ENCODE assay signal across 19 cellular contexts in genomic region chr5:142794527-142794926, GRCh38.
"Had no signal": no experiment of that assay in that cellular context is flagged by ENCODE, and none has a peak within 500 bp of the region (broad histone marks: within the 10 kb centered on the region; RNA-seq: fewer than 3 reads in every experiment).

No MANE protein-coding gene starts in this region.

- DNase-seq: activated CD4-positive, alpha-beta memory T cell treated with anti-CD3 and anti-CD28 coated beads for 36 hours; activated CD8-positive, alpha-beta memory T cell treated with anti-CD3 and anti-CD28 coated beads, Interleukin-2, amount 50 U/mL, for 4 hours; activated naive CD4-positive, alpha-beta T cell; activated naive CD8-positive, alpha-beta T cell treated with anti-CD3 and anti-CD28 coated beads, Interleukin-2, amount 50 U/mL, for 24 hours; activated T-cell treated with anti-CD3 and anti-CD28 coated beads, Interleukin-2, amount 50 U/mL, for 72 hours; effector memory CD4-positive, alpha-beta T cell; gastrocnemius medialis; naive thymus-derived CD8-positive, alpha-beta T cell; occipital lobe; sigmoid colon; stimulated activated CD4-positive, alpha-beta T cell treated with anti-CD3 and anti-CD28 coated beads, Interleukin-4, amount 100 ng/mL, for 1 hour; stimulated activated CD8-positive, alpha-beta memory T cell treated with anti-CD3 and anti-CD28 coated beads, Interleukin-4, amount 100 ng/mL, for 48 hours; stomach; T1000 had no signal

- H3K4me3 ChIP-seq: ascending aorta, gastrocnemius medialis, hepatocyte, lung, prostate gland, sigmoid colon, stomach had no signal

- H3K9me3 ChIP-seq: ascending aorta, gastrocnemius medialis, prostate gland, sigmoid colon, stomach had no signal

- H3K4me3 Mint-ChIP-seq: activated CD4-positive, alpha-beta memory T cell treated with anti-CD3 and anti-CD28 coated beads for 36 hours; activated naive CD8-positive, alpha-beta T cell treated with anti-CD3 and anti-CD28 coated beads, Interleukin-2, amount 50 U/mL, for 24 hours; activated T-cell treated with anti-CD3 and anti-CD28 coated beads, Interleukin-2, amount 50 U/mL, for 72 hours had no signal

- H3K27me3 ChIP-seq: ascending aorta, gastrocnemius medialis, hepatocyte, sigmoid colon, stomach had no signal

- H3K27ac Mint-ChIP-seq: activated CD4-positive, alpha-beta memory T cell treated with anti-CD3 and anti-CD28 coated beads for 36 hours; activated naive CD8-positive, alpha-beta T cell treated with anti-CD3 and anti-CD28 coated beads, Interleukin-2, amount 50 U/mL, for 24 hours; activated T-cell treated with anti-CD3 and anti-CD28 coated beads, Interleukin-2, amount 50 U/mL, for 72 hours had no signal

- ATAC-seq: activated naive CD8-positive, alpha-beta T cell treated with anti-CD3 and anti-CD28 coated beads, Interleukin-2, amount 50 U/mL, for 24 hours; activated T-cell treated with anti-CD3 and anti-CD28 coated beads, Interleukin-2, amount 50 U/mL, for 72 hours; gastrocnemius medialis; naive thymus-derived CD8-positive, alpha-beta T cell had no signal

- H3K9me3 Mint-ChIP-seq: activated CD4-positive, alpha-beta memory T cell treated with anti-CD3 and anti-CD28 coated beads for 36 hours; activated naive CD8-positive, alpha-beta T cell treated with anti-CD3 and anti-CD28 coated beads, Interleukin-2, amount 50 U/mL, for 24 hours; activated T-cell treated with anti-CD3 and anti-CD28 coated beads, Interleukin-2, amount 50 U/mL, for 72 hours; naive thymus-derived CD8-positive, alpha-beta T cell had no signal

- H3K27ac ChIP-seq: epithelial cell of prostate, gastrocnemius medialis, prostate gland, sigmoid colon had no signal

- H3K36me3 ChIP-seq: ascending aorta, gastrocnemius medialis, prostate gland, sigmoid colon, stomach had no signal

- H3K4me1 ChIP-seq: gastrocnemius medialis, prostate gland, sigmoid colon had no signal

- H2AFZ ChIP-seq: hepatocyte had no signal
